In the genomic region with DNA sequence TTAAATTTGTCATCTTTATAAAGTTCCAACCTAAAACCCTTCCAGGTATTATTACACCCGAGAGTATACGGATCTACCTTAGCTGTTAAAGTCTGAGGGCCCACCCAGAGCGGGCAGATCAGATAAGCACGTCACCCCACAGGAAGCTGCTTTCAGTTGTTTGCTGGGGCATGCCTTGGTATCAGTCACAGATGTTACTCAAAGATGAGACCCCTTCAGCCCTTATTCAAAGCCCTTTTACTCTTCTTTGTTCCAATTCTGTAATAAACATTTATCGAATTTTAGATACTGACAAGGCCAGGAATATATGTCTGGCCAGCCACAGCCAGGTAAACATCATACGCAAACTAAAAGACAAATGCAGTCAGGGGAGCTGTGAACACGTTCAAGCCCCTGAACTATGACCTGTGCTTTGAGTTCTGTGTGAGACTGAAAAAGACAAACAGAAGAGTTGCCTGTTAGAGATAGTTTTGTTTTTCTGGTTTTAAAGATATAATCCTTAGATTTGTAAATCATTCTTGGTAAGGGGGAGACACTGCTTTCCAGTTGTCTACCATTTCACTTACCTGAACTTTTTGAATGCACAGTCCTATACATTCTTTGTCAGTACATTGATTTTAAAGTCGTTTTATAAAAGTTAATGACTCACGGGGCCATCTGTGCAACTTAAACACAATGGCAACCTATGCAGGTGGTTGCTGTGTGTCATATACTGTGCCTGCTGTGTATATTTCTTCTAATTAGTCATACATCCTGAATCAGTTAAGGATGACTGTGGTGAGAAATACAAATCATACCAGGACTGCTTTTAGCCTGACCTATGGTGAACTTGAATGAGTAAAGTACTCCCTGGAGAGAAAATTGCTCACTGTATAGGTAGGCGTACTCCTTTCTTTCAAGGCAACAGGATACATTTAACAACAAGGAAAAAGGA, we compare ENCODE assay signal across 8 cellular contexts.
DNase-seq lines count a peak whose midpoint lies in the region; ATAC-seq and TF ChIP-seq lines count a peak whose summit lies in the region.

No MANE protein-coding gene starts in this region.

- DNase-seq in A673 (ENCODE audit: low spot score) (peak; percentile 74), endodermal cell (no peak), OCI-M2 (lab: John Stamatoyannopoulos, UW; ENCODE audit: unreplicated experiment) (no peak), SK-N-DZ (ENCODE audit: low spot score) (no peak)
- DNase-seq in stimulated activated CD8-positive, alpha-beta memory T cell treated with anti-CD3 and anti-CD28 coated beads, Interleukin-4, amount 100 ng/mL, for 48 hours = peak; percentile 49

- H3K4me1 Mint-ChIP-seq in endodermal cell = peaks cover 14% of the 10 kb centered on the region

- 88 to 91% methylated on average over 6 to 10 of the region's 10 CpGs for WGBS in endodermal cell (ENCODE audit: insufficient coverage in 1 of 2, insufficient read length in 1 of 2), 2 experiments

- H3K27me3 Mint-ChIP-seq in endodermal cell (ENCODE audit: insufficient read depth) = no peaks in the 10 kb centered on the region

- H3K4me3 ChIP-seq in A673 (ENCODE audit: low read depth, low read length, poor library complexity, severe bottlenecking) (no peak overlapping the region), endodermal cell (ENCODE audit: low read length) (no peak overlapping the region)

- H3K27ac ChIP-seq in A673 (ENCODE audit: low read depth, low read length, poor library complexity, severe bottlenecking) = no peak overlapping the region
- H3K27ac ChIP-seq in endodermal cell (ENCODE audit: low read depth, low read length) = no peak overlapping the region

- H3K4me1 ChIP-seq in A673 (ENCODE audit: insufficient read depth, low read length, poor library complexity, severe bottlenecking) (peaks cover 9% of the 10 kb centered on the region), endodermal cell (ENCODE audit: control insufficient read depth, insufficient read depth, low read length) (peaks cover 4% of the 10 kb centered on the region)

- no TSS peak for BruUV-seq in A673 (replicated peaks; lab: Mats Ljungman, UMichigan)

- H3K27me3 ChIP-seq in A673 (replicated peaks; ENCODE audit: insufficient read depth, low read depth, low read length, poor library complexity) (no peaks in the 10 kb centered on the region), endodermal cell (ENCODE audit: control insufficient read depth, insufficient read depth, low read length, poor library complexity, severe bottlenecking) (no peaks in the 10 kb centered on the region)

- peaks cover 7% of the 10 kb centered on the region for H3K9me3 ChIP-seq in A673 (ENCODE audit: low read depth, low read length, poor library complexity, severe bottlenecking)
- peaks cover 7% of the 10 kb centered on the region for H3K9me3 ChIP-seq in endodermal cell (ENCODE audit: control insufficient read depth, low read length)

- no peaks in the 10 kb centered on the region for H3K36me3 Mint-ChIP-seq in endodermal cell (ENCODE audit: low read depth)

- H3K27ac Mint-ChIP-seq in endodermal cell = peak overlapping the region; percentile 45

- no peak overlapping the region for H3K9ac ChIP-seq in endodermal cell (ENCODE audit: extremely low read depth, low read length, poor library complexity, severe bottlenecking)

- peaks cover 9% of the 10 kb centered on the region for H3K9me3 Mint-ChIP-seq in endodermal cell

- ATAC-seq in GM18519 (IDR thresholded peaks at IDR 0.05; ENCODE audit: low FRiP score, unreplicated experiment) = peak; percentile 96
- ATAC-seq in HG02943 (IDR thresholded peaks at IDR 0.05; ENCODE audit: low read depth, unreplicated experiment) = peak; percentile 96

- intact Hi-C loops in A673 (cut with micrococcal nuclease; ENCODE audit: unreplicated experiment) = no loop called here

- TF ChIP-seq CTCF in A673 (conservative IDR thresholded peaks at IDR 0.05; ENCODE audit: low read depth, low read length) = no peak
- TF ChIP-seq CTCF in endodermal cell (conservative IDR thresholded peaks at IDR 0.05) = no peak

- no peak overlapping the region for H3K4me3 Mint-ChIP-seq in endodermal cell

- H3K36me3 ChIP-seq in A673 (ENCODE audit: insufficient read depth, low read length, poor library complexity, severe bottlenecking) (no peaks in the 10 kb centered on the region), endodermal cell (ENCODE audit: control insufficient read depth, insufficient read depth, low read length) (no peaks in the 10 kb centered on the region)

- CTCF ChIA-PET in A673 (lab: Charles Lee) = interaction anchor here (0.5 kb wide), 1 partner anchor 571 kb away, joined by 4 read pairs; no protein-coding TSS in a partner anchor

- POLR2A ChIA-PET in A673 (lab: Charles Lee; ENCODE audit: low non-redundant PET) = interaction anchor here (1.2 kb wide), 1 partner anchor 12 kb away, joined by 3 read pairs; no protein-coding TSS in a partner anchor

TF ChIP-seq in PFSK-1, 5 proteins besides CTCF, POLR2A, EP300 and RAD21:
- TF ChIP-seq FOXP2 (optimal IDR thresholded peaks at IDR 0.05; ENCODE audit: borderline replicate concordance, extremely low read depth, extremely low read length, insufficient read depth) (no peak), POLR2AphosphoS5 (IDR thresholded peaks at IDR 0.05; ENCODE audit: low read depth, low read length) (no peak), SIN3A (IDR thresholded peaks at IDR 0.05; ENCODE audit: borderline replicate concordance, insufficient read depth, low read length) (no peak; the same call in 1 of the 2 replicates), TAF1 (IDR thresholded peaks at IDR 0.05; ENCODE audit: borderline replicate concordance, insufficient read depth, low read length) (peak; percentile 30; the same call in 1 of the 2 replicates)
- TF ChIP-seq, protein P1, sequence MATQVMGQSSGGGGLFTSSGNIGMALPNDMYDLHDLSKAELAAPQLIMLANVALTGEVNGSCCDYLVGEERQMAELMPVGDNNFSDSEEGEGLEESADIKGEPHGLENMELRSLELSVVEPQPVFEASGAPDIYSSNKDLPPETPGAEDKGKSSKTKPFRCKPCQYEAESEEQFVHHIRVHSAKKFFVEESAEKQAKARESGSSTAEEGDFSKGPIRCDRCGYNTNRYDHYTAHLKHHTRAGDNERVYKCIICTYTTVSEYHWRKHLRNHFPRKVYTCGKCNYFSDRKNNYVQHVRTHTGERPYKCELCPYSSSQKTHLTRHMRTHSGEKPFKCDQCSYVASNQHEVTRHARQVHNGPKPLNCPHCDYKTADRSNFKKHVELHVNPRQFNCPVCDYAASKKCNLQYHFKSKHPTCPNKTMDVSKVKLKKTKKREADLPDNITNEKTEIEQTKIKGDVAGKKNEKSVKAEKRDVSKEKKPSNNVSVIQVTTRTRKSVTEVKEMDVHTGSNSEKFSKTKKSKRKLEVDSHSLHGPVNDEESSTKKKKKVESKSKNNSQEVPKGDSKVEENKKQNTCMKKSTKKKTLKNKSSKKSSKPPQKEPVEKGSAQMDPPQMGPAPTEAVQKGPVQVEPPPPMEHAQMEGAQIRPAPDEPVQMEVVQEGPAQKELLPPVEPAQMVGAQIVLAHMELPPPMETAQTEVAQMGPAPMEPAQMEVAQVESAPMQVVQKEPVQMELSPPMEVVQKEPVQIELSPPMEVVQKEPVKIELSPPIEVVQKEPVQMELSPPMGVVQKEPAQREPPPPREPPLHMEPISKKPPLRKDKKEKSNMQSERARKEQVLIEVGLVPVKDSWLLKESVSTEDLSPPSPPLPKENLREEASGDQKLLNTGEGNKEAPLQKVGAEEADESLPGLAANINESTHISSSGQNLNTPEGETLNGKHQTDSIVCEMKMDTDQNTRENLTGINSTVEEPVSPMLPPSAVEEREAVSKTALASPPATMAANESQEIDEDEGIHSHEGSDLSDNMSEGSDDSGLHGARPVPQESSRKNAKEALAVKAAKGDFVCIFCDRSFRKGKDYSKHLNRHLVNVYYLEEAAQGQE (IDR thresholded peaks at IDR 0.05; ENCODE audit: insufficient read depth in 1 of 2, low read depth in 2 of 2, low read length in 2 of 2) = peak in 1 of 2 experiments; percentile 26; a peak in 1 of 4 replicates

Comparison
In these comparisons a context has a peak if more than half of its experiments do, and no peak if none do; other contexts are left out.
1. DNase-seq: peak in A673 (single experiment) and stimulated activated CD8-positive, alpha-beta memory T cell treated with anti-CD3 and anti-CD28 coated beads, Interleukin-4, amount 100 ng/mL, for 48 hours (single experiment); none in endodermal cell (single experiment), OCI-M2 (single experiment) and SK-N-DZ (single experiment).